Comparison of ENCODE assay signal across 34 cellular contexts in genomic region chr17:75491680-75492079, GRCh38.
"Had no signal": no experiment of that assay in that cellular context is flagged by ENCODE, and none has a peak within 500 bp of the region (broad histone marks: within the 10 kb centered on the region; RNA-seq: fewer than 3 reads in every experiment).

No MANE protein-coding gene starts in this region.

- H3K27me3 Mint-ChIP-seq: activated B cell treated with CpG ODN at 0.5 μM for 24 hours; activated naive CD4-positive, alpha-beta T cell treated with anti-CD3 and anti-CD28 coated beads, Interleukin-2, amount 10 ng/mL, durations not matched to agents 7 days and 5 days; activated naive CD8-positive, alpha-beta T cell treated with anti-CD3 and anti-CD28 coated beads, Interleukin-2, amount 10 ng/mL, durations not matched to agents 7 days and 5 days; activated T-cell treated with anti-CD3 and anti-CD28 coated beads, Interleukin-2, amount 50 U/mL, for 24 hours; brain; dendritic cell treated with granulocyte-macrophage colony-stimulating factor and Interleukin-4, amounts not matched to agents 40 ng/mL and 50 ng/mL, for 4 days; T-helper 17 cell had no signal

- H3K4me3 Mint-ChIP-seq: activated B cell treated with CpG ODN at 0.5 μM for 24 hours; activated naive CD4-positive, alpha-beta T cell treated with anti-CD3 and anti-CD28 coated beads, Interleukin-2, amount 10 ng/mL, durations not matched to agents 7 days and 5 days; activated naive CD8-positive, alpha-beta T cell treated with anti-CD3 and anti-CD28 coated beads, Interleukin-2, amount 10 ng/mL, durations not matched to agents 7 days and 5 days; activated T-cell treated with anti-CD3 and anti-CD28 coated beads, Interleukin-2, amount 50 U/mL, for 24 hours; activated T-cell treated with anti-CD3 and anti-CD28 coated beads, Interleukin-2, amount 50 U/mL, for 72 hours; brain; dendritic cell treated with granulocyte-macrophage colony-stimulating factor and Interleukin-4, amounts not matched to agents 40 ng/mL and 50 ng/mL, for 4 days; endodermal cell; T-helper 17 cell; T-helper 2 cell treated with Interferon-gamma antibody and Interleukin-4, amounts not matched to agents 5 μg/mL and 100 μg/mL, for 36 hours had no signal

- H3K27me3 ChIP-seq: ascending aorta, breast epithelium, cardiac muscle cell, dorsolateral prefrontal cortex had no signal

- FAIRE-seq: frontal cortex had no signal

- H3K9me3 Mint-ChIP-seq: activated B cell treated with CpG ODN at 0.5 μM for 24 hours; activated naive CD4-positive, alpha-beta T cell treated with anti-CD3 and anti-CD28 coated beads, Interleukin-2, amount 10 ng/mL, durations not matched to agents 7 days and 5 days; activated naive CD4-positive, alpha-beta T cell treated with anti-CD3 and anti-CD28 coated beads, Interleukin-2, amount 50 U/mL, for 72 hours; activated naive CD8-positive, alpha-beta T cell treated with anti-CD3 and anti-CD28 coated beads, Interleukin-2, amount 10 ng/mL, durations not matched to agents 7 days and 5 days; activated T-cell treated with anti-CD3 and anti-CD28 coated beads, Interleukin-2, amount 50 U/mL, for 24 hours; brain; dendritic cell treated with granulocyte-macrophage colony-stimulating factor and Interleukin-4, amounts not matched to agents 40 ng/mL and 50 ng/mL, for 4 days; endodermal cell; T-helper 2 cell treated with Interferon-gamma antibody and Interleukin-4, amounts not matched to agents 5 μg/mL and 100 μg/mL, for 36 hours had no signal

- H3K27ac Mint-ChIP-seq: activated B cell treated with CpG ODN at 0.5 μM for 24 hours; activated naive CD4-positive, alpha-beta T cell treated with anti-CD3 and anti-CD28 coated beads, Interleukin-2, amount 10 ng/mL, durations not matched to agents 7 days and 5 days; activated naive CD4-positive, alpha-beta T cell treated with anti-CD3 and anti-CD28 coated beads, Interleukin-2, amount 50 U/mL, for 72 hours; activated naive CD8-positive, alpha-beta T cell treated with anti-CD3 and anti-CD28 coated beads, Interleukin-2, amount 10 ng/mL, durations not matched to agents 7 days and 5 days; activated T-cell treated with anti-CD3 and anti-CD28 coated beads, Interleukin-2, amount 50 U/mL, for 24 hours; activated T-cell treated with anti-CD3 and anti-CD28 coated beads, Interleukin-2, amount 50 U/mL, for 72 hours; dendritic cell treated with granulocyte-macrophage colony-stimulating factor and Interleukin-4, amounts not matched to agents 40 ng/mL and 50 ng/mL, for 4 days; endodermal cell; T-helper 17 cell; T-helper 2 cell treated with Interferon-gamma antibody and Interleukin-4, amounts not matched to agents 5 μg/mL and 100 μg/mL, for 36 hours had no signal

- H3K9me3 ChIP-seq: ascending aorta, breast epithelium had no signal

- H3K4me3 ChIP-seq: ascending aorta, breast epithelium, cardiac muscle cell, coronary artery, dorsolateral prefrontal cortex had no signal

- ATAC-seq: activated CD4-positive, CD25-positive, alpha-beta regulatory T cell treated with anti-CD3 and anti-CD28 coated beads, Interleukin-2, amount 50 U/mL, for 24 hours; activated naive CD4-positive, alpha-beta T cell treated with anti-CD3 and anti-CD28 coated beads, Interleukin-2, amount 50 U/mL, for 72 hours; activated T-cell treated with anti-CD3 and anti-CD28 coated beads, Interleukin-2, amount 50 U/mL, for 72 hours; esophagus mucosa; T-helper 17 cell had no signal

- H3K27ac ChIP-seq: ascending aorta, breast epithelium, cardiac muscle cell, coronary artery, WERI-Rb-1 had no signal

- DNase-seq: activated B cell treated with CpG ODN at 0.5 μM for 24 hours; activated CD4-positive, alpha-beta T cell treated with anti-CD3 and anti-CD28 coated beads for 48 hours; activated CD4-positive, alpha-beta T cell treated with anti-CD3 and anti-CD28 coated beads, Interleukin-2, amount 50 U/mL, for 1 hour; activated CD4-positive, alpha-beta T cell treated with anti-CD3 and anti-CD28 coated beads, Interleukin-2, amount 50 U/mL, for 48 hours; activated CD8-positive, alpha-beta memory T cell treated with anti-CD3 and anti-CD28 coated beads, Interleukin-2, amount 50 U/mL, for 48 hours; activated gamma-delta T cell; activated naive CD4-positive, alpha-beta T cell; activated naive CD4-positive, alpha-beta T cell treated with anti-CD3 and anti-CD28 coated beads, Interleukin-2, amount 10 ng/mL, durations not matched to agents 7 days and 5 days; activated naive CD8-positive, alpha-beta T cell treated with anti-CD3 and anti-CD28 coated beads, Interleukin-2, amount 10 ng/mL, durations not matched to agents 7 days and 5 days; activated T-cell treated with anti-CD3 and anti-CD28 coated beads for 4 hours; activated T-cell treated with anti-CD3 and anti-CD28 coated beads, Interleukin-2, amount 50 U/mL, for 24 hours; activated T-cell treated with anti-CD3 and anti-CD28 coated beads, Interleukin-2, amount 50 U/mL, for 72 hours; central memory CD4-positive, alpha-beta T cell; cerebellar nuclear complex; dorsolateral prefrontal cortex; effector memory CD4-positive, alpha-beta T cell; endodermal cell; foreskin fibroblast; head of caudate nucleus; T-helper 1 cell; T-helper 17 cell; T1000; WERI-Rb-1 had no signal

- H3K36me3 ChIP-seq: breast epithelium had no signal

- H3K4me1 Mint-ChIP-seq: brain had no signal

- H3K4me1 ChIP-seq: breast epithelium had no signal
